Comparison of ENCODE assay signal across 35 cellular contexts in the genomic region with DNA sequence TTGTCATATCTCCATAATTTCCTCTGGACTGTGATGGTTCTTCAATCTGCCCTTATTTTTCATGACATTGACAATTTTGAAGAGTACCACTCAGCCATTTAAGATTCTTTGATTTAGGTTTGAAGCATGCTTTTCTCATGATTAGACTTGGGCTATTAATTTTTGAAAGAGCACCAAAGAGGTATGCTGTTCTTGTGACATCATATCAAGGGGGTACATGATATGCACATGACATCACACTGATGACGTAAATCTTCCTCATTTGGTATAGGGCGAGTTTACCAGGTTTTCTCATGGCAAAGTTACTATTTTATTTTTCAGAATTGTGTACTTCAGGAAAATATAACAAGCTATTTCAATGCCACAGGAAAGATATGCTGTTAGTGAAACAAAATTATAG. TPM values are rescaled to one million over a fixed set of nuclear protein-coding genes. Genes with fewer than 3 reads are reported as not detected.
"Had no signal": no experiment of that assay in that cellular context is flagged by ENCODE, and none has a peak within 500 bp of the region (broad histone marks: within the 10 kb centered on the region; RNA-seq: fewer than 3 reads in every experiment).

No MANE protein-coding gene starts in this region.

- H3K27ac Mint-ChIP-seq: activated CD4-positive, alpha-beta T cell treated with anti-CD3 and anti-CD28 coated beads, Interleukin-2, amount 10 ng/mL, durations not matched to agents 7 days and 5 days; activated CD8-positive, alpha-beta T cell treated with anti-CD3 and anti-CD28 coated beads for 36 hours; activated naive CD4-positive, alpha-beta T cell treated with anti-CD3 and anti-CD28 coated beads, Interleukin-2, amount 10 ng/mL, durations not matched to agents 7 days and 5 days; activated naive CD4-positive, alpha-beta T cell treated with anti-CD3 and anti-CD28 coated beads, Interleukin-2, amount 50 U/mL, for 72 hours; activated naive CD8-positive, alpha-beta T cell treated with anti-CD3 and anti-CD28 coated beads, Interleukin-2, amount 10 ng/mL, durations not matched to agents 7 days and 5 days; activated T-helper 1 cell treated with anti-CD3 and anti-CD28 coated beads, Interleukin-12 subunit alpha, Interleukin-12 subunit beta, Interleukin-2, Interleukin-4 antibody, amounts not matched to agents 30 ng/mL and 10 ng/mL and 1 ng/mL, durations not matched to agents 14 hours and 24 hours and 36 hours; dendritic cell treated with granulocyte-macrophage colony-stimulating factor and Interleukin-4, amounts not matched to agents 40 ng/mL and 50 ng/mL, for 4 days; endodermal cell; WTC11 had no signal

- FAIRE-seq: astrocyte, bronchial epithelial cell, TTC549 had no signal

- H3K9me3 Mint-ChIP-seq: activated CD4-positive, alpha-beta T cell treated with anti-CD3 and anti-CD28 coated beads, Interleukin-2, amount 10 ng/mL, durations not matched to agents 7 days and 5 days; activated CD8-positive, alpha-beta T cell treated with anti-CD3 and anti-CD28 coated beads for 36 hours; activated naive CD4-positive, alpha-beta T cell treated with anti-CD3 and anti-CD28 coated beads, Interleukin-2, amount 10 ng/mL, durations not matched to agents 7 days and 5 days; activated naive CD4-positive, alpha-beta T cell treated with anti-CD3 and anti-CD28 coated beads, Interleukin-2, amount 50 U/mL, for 72 hours; activated naive CD8-positive, alpha-beta T cell treated with anti-CD3 and anti-CD28 coated beads, Interleukin-2, amount 10 ng/mL, durations not matched to agents 7 days and 5 days; activated T-helper 1 cell treated with anti-CD3 and anti-CD28 coated beads, Interleukin-12 subunit alpha, Interleukin-12 subunit beta, Interleukin-2, Interleukin-4 antibody, amounts not matched to agents 30 ng/mL and 10 ng/mL and 1 ng/mL, durations not matched to agents 14 hours and 24 hours and 36 hours; dendritic cell treated with granulocyte-macrophage colony-stimulating factor and Interleukin-4, amounts not matched to agents 40 ng/mL and 50 ng/mL, for 4 days; endodermal cell; WTC11 had no signal

- H3K36me3 Mint-ChIP-seq: activated naive CD4-positive, alpha-beta T cell treated with anti-CD3 and anti-CD28 coated beads, Interleukin-2, amount 10 ng/mL, durations not matched to agents 7 days and 5 days; activated naive CD4-positive, alpha-beta T cell treated with anti-CD3 and anti-CD28 coated beads, Interleukin-2, amount 50 U/mL, for 72 hours; activated naive CD8-positive, alpha-beta T cell treated with anti-CD3 and anti-CD28 coated beads, Interleukin-2, amount 10 ng/mL, durations not matched to agents 7 days and 5 days; WTC11 had no signal

- H3K4me3 Mint-ChIP-seq: activated CD4-positive, alpha-beta T cell treated with anti-CD3 and anti-CD28 coated beads, Interleukin-2, amount 10 ng/mL, durations not matched to agents 7 days and 5 days; activated CD8-positive, alpha-beta T cell treated with anti-CD3 and anti-CD28 coated beads for 36 hours; activated naive CD4-positive, alpha-beta T cell treated with anti-CD3 and anti-CD28 coated beads, Interleukin-2, amount 10 ng/mL, durations not matched to agents 7 days and 5 days; activated naive CD8-positive, alpha-beta T cell treated with anti-CD3 and anti-CD28 coated beads, Interleukin-2, amount 10 ng/mL, durations not matched to agents 7 days and 5 days; activated T-helper 1 cell treated with anti-CD3 and anti-CD28 coated beads, Interleukin-12 subunit alpha, Interleukin-12 subunit beta, Interleukin-2, Interleukin-4 antibody, amounts not matched to agents 30 ng/mL and 10 ng/mL and 1 ng/mL, durations not matched to agents 14 hours and 24 hours and 36 hours; central memory CD8-positive, alpha-beta T cell; dendritic cell treated with granulocyte-macrophage colony-stimulating factor and Interleukin-4, amounts not matched to agents 40 ng/mL and 50 ng/mL, for 4 days; endodermal cell; WTC11 had no signal

- DNase-seq: activated CD4-positive, alpha-beta T cell treated with anti-CD3 and anti-CD28 coated beads for 1 hour; activated CD4-positive, alpha-beta T cell treated with anti-CD3 and anti-CD28 coated beads for 4 hours; activated CD4-positive, alpha-beta T cell treated with anti-CD3 and anti-CD28 coated beads, Interleukin-2, amount 10 ng/mL, durations not matched to agents 7 days and 5 days; activated CD4-positive, alpha-beta T cell treated with anti-CD3 and anti-CD28 coated beads, Interleukin-2, amount 50 U/mL, for 4 hours; activated CD8-positive, alpha-beta memory T cell treated with anti-CD3 and anti-CD28 coated beads for 24 hours; activated CD8-positive, alpha-beta T cell treated with anti-CD3 and anti-CD28 coated beads for 36 hours; activated gamma-delta T cell; activated naive CD4-positive, alpha-beta T cell; activated naive CD4-positive, alpha-beta T cell treated with anti-CD3 and anti-CD28 coated beads, Interleukin-2, amount 10 ng/mL, durations not matched to agents 7 days and 5 days; activated naive CD8-positive, alpha-beta T cell treated with anti-CD3 and anti-CD28 coated beads, Interleukin-2, amount 10 ng/mL, durations not matched to agents 7 days and 5 days; activated T-cell treated with anti-CD3 and anti-CD28 coated beads, Interleukin-2, amount 50 U/mL, for 48 hours; brain microvascular endothelial cell; dorsolateral prefrontal cortex; effector memory CD4-positive, alpha-beta T cell; endodermal cell; erythroblast; gastrocnemius medialis; glutamatergic neuron; heart left ventricle; T-helper 2 cell had no signal

- H3K9me3 ChIP-seq: esophagus muscularis mucosa, gastrocnemius medialis, heart left ventricle had no signal

- H3K4me1 Mint-ChIP-seq: activated naive CD4-positive, alpha-beta T cell treated with anti-CD3 and anti-CD28 coated beads, Interleukin-2, amount 10 ng/mL, durations not matched to agents 7 days and 5 days; activated naive CD8-positive, alpha-beta T cell treated with anti-CD3 and anti-CD28 coated beads, Interleukin-2, amount 10 ng/mL, durations not matched to agents 7 days and 5 days; central memory CD8-positive, alpha-beta T cell had no signal

- H3K36me3 ChIP-seq: brain microvascular endothelial cell, esophagus muscularis mucosa, gastrocnemius medialis, heart left ventricle had no signal

- H3K4me1 ChIP-seq: gastrocnemius medialis had no signal

- H3K27me3 ChIP-seq: brain microvascular endothelial cell, foreskin keratinocyte had no signal

- ATAC-seq: activated CD8-positive, alpha-beta T cell treated with anti-CD3 and anti-CD28 coated beads for 36 hours; activated naive CD4-positive, alpha-beta T cell treated with anti-CD3 and anti-CD28 coated beads, Interleukin-2, amount 50 U/mL, for 72 hours; foreskin keratinocyte; gastrocnemius medialis; heart left ventricle; WTC11 had no signal

- H3K4me3 ChIP-seq: coronary artery, dorsolateral prefrontal cortex, esophagus muscularis mucosa, gastrocnemius medialis, heart left ventricle had no signal

- H3K27ac ChIP-seq: brain microvascular endothelial cell, coronary artery, dorsolateral prefrontal cortex, esophagus muscularis mucosa, foreskin keratinocyte, gastrocnemius medialis, VCaP had no signal

RNA-seq across cellular contexts. Expression of a gene that starts 3.5 kb away (rescaled TPM):
- total RNA-seq: activated CD4-positive, alpha-beta T cell treated with anti-CD3 and anti-CD28 coated beads, Interleukin-2, amount 10 ng/mL, durations not matched to agents 7 days and 5 days; activated CD8-positive, alpha-beta T cell treated with anti-CD3 and anti-CD28 coated beads for 36 hours; activated naive CD4-positive, alpha-beta T cell treated with anti-CD3 and anti-CD28 coated beads, Interleukin-2, amount 50 U/mL, for 72 hours; activated naive CD8-positive, alpha-beta T cell treated with anti-CD3 and anti-CD28 coated beads, Interleukin-2, amount 10 ng/mL, durations not matched to agents 7 days and 5 days; activated T-helper 1 cell treated with anti-CD3 and anti-CD28 coated beads, Interleukin-12 subunit alpha, Interleukin-12 subunit beta, Interleukin-2, Interleukin-4 antibody, amounts not matched to agents 30 ng/mL and 10 ng/mL and 1 ng/mL, durations not matched to agents 14 hours and 24 hours and 36 hours; T-helper 1 cell treated with Interleukin-12 subunit alpha and Interleukin-12 subunit beta and Interleukin-4 antibody, amounts not matched to agents 30 ng/mL and 1 ng/mL, for 36 hours had no signal

RNA-seq across cellular contexts. Expression of a gene that starts 12.6 kb away (rescaled TPM):
- total RNA-seq: activated CD4-positive, alpha-beta T cell treated with anti-CD3 and anti-CD28 coated beads, Interleukin-2, amount 10 ng/mL, durations not matched to agents 7 days and 5 days; activated CD8-positive, alpha-beta T cell treated with anti-CD3 and anti-CD28 coated beads for 36 hours; activated naive CD4-positive, alpha-beta T cell treated with anti-CD3 and anti-CD28 coated beads, Interleukin-2, amount 50 U/mL, for 72 hours; activated naive CD8-positive, alpha-beta T cell treated with anti-CD3 and anti-CD28 coated beads, Interleukin-2, amount 10 ng/mL, durations not matched to agents 7 days and 5 days; activated T-helper 1 cell treated with anti-CD3 and anti-CD28 coated beads, Interleukin-12 subunit alpha, Interleukin-12 subunit beta, Interleukin-2, Interleukin-4 antibody, amounts not matched to agents 30 ng/mL and 10 ng/mL and 1 ng/mL, durations not matched to agents 14 hours and 24 hours and 36 hours; astrocyte; cardiac septum; cerebellum; dorsolateral prefrontal cortex; endodermal cell; esophagus muscularis mucosa; foreskin keratinocyte; gastrocnemius medialis; T-helper 1 cell treated with Interleukin-12 subunit alpha and Interleukin-12 subunit beta and Interleukin-4 antibody, amounts not matched to agents 30 ng/mL and 1 ng/mL, for 36 hours; WTC11 had no signal
- polyA plus RNA-seq: foreskin keratinocyte, heart left ventricle had no signal

RNA-seq across cellular contexts. Expression of a gene that starts 29.2 kb away (rescaled TPM):
- total RNA-seq: activated CD4-positive, alpha-beta T cell treated with anti-CD3 and anti-CD28 coated beads, Interleukin-2, amount 10 ng/mL, durations not matched to agents 7 days and 5 days; activated CD8-positive, alpha-beta T cell treated with anti-CD3 and anti-CD28 coated beads for 36 hours; activated naive CD4-positive, alpha-beta T cell treated with anti-CD3 and anti-CD28 coated beads, Interleukin-2, amount 50 U/mL, for 72 hours; activated naive CD8-positive, alpha-beta T cell treated with anti-CD3 and anti-CD28 coated beads, Interleukin-2, amount 10 ng/mL, durations not matched to agents 7 days and 5 days; activated T-helper 1 cell treated with anti-CD3 and anti-CD28 coated beads, Interleukin-12 subunit alpha, Interleukin-12 subunit beta, Interleukin-2, Interleukin-4 antibody, amounts not matched to agents 30 ng/mL and 10 ng/mL and 1 ng/mL, durations not matched to agents 14 hours and 24 hours and 36 hours; bronchial epithelial cell; T-helper 1 cell treated with Interleukin-12 subunit alpha and Interleukin-12 subunit beta and Interleukin-4 antibody, amounts not matched to agents 30 ng/mL and 1 ng/mL, for 36 hours had no signal
